In genomic region chr1:159015440-159015909, GRCh38 we compare ENCODE assay signal across 8 cellular contexts. TPM values are rescaled to one million over a fixed set of nuclear protein-coding genes. Genes with fewer than 3 reads are reported as not detected.
DNase-seq lines count a peak whose midpoint lies in the region; ATAC-seq and TF ChIP-seq lines count a peak whose summit lies in the region.

No MANE protein-coding gene starts in this region.

- H3K4me2 ChIP-seq in GM23248 (ENCODE audit: unreplicated experiment): peak overlapping the region; percentile 24
- H3K4me2 ChIP-seq in osteoblast (ENCODE audit: insufficient read depth, low read length): no peak overlapping the region

- DNase-seq in GM06990 (ENCODE audit: extremely low read depth, insufficient read length): peak; percentile 61
- peak; percentile 90 for DNase-seq in GM23248
- peak; percentile 74 for DNase-seq in MG63
- peak; percentile 27 to 37 for DNase-seq in activated CD8-positive, alpha-beta memory T cell treated with anti-CD3 and anti-CD28 coated beads for 1 hour (ENCODE audit: extremely low read depth in 1 of 2, low read depth in 1 of 2)
- DNase-seq in osteoblast (ENCODE audit: insufficient read length, low spot score, missing footprints): peak; percentile 82
- peak in 1 of 2 donors; percentile 81 for DNase-seq in aorta
- no peak for DNase-seq in NCI-H146 (lab: John Stamatoyannopoulos, UW)

- H3K36me3 ChIP-seq in GM06990 (ENCODE audit: control insufficient read depth, insufficient read depth, low read length): peaks cover 17% of the 10 kb centered on the region
- peaks cover 51% of the 10 kb centered on the region for H3K36me3 ChIP-seq in GM23248 (ENCODE audit: low read depth)
- peaks cover 63% of the 10 kb centered on the region for H3K36me3 ChIP-seq in MG63
- H3K36me3 ChIP-seq in osteoblast (ENCODE audit: insufficient read depth, low read length): peaks cover 61% of the 10 kb centered on the region
- H3K36me3 ChIP-seq in aorta (ENCODE audit: control insufficient read depth in 1 of 2, insufficient read depth in 2 of 2, low read length in 1 of 2): peaks cover 4% of the 10 kb centered on the region in 2 donors

- H3K27ac ChIP-seq in GM23248: peak overlapping the region; percentile 53
- H3K27ac ChIP-seq in osteoblast (ENCODE audit: low read depth, low read length): peak overlapping the region; percentile 73
- H3K27ac ChIP-seq in aorta (ENCODE audit: low read depth in 1 of 2, low read length in 2 of 2): no peak overlapping the region

- H3K4me3 ChIP-seq in GM06990 (replicated peaks; ENCODE audit: low read depth, low read length) (peak overlapping the region; percentile 32), GM23248 (no peak overlapping the region), MG63 (no peak overlapping the region), osteoblast (ENCODE audit: insufficient read depth, low read length) (no peak overlapping the region), aorta (ENCODE audit: low read length in 2 of 2) (no peak overlapping the region)

- H2AFZ ChIP-seq in GM23248 (no peak overlapping the region), osteoblast (ENCODE audit: low read length) (no peak overlapping the region)

- H3K4me1 ChIP-seq in GM23248 (ENCODE audit: insufficient read depth): peaks cover 24% of the 10 kb centered on the region
- H3K4me1 ChIP-seq in osteoblast (ENCODE audit: insufficient read depth, low read length): peaks cover 23% of the 10 kb centered on the region
- no peaks in the 10 kb centered on the region for H3K4me1 ChIP-seq in aorta (ENCODE audit: control insufficient read depth in 1 of 2, insufficient read depth in 2 of 2, low read length in 2 of 2)

- in situ Hi-C loops in GM23248 (cut with MboI): no loop called here

- intact Hi-C loops in aorta (cut with DNase I): loop anchor here in 1 of 2 donors (10.0 kb wide), 1 partner anchor 1051 kb away; no protein-coding TSS in a partner anchor

- H4K20me1 ChIP-seq in GM23248 (ENCODE audit: insufficient read depth): no peaks in the 10 kb centered on the region
- no peaks in the 10 kb centered on the region for H4K20me1 ChIP-seq in osteoblast (ENCODE audit: insufficient read depth, low read length)

- peaks cover 21% of the 10 kb centered on the region for H3F3A ChIP-seq in GM23248 (ENCODE audit: insufficient read depth)

- no peaks in the 10 kb centered on the region for H3K9me2 ChIP-seq in GM23248 (ENCODE audit: insufficient read depth)

- H3K27me3 ChIP-seq in GM06990 (replicated peaks; ENCODE audit: control insufficient read depth, insufficient read depth, low read length) (no peaks in the 10 kb centered on the region), GM23248 (replicated peaks; ENCODE audit: insufficient read depth) (no peaks in the 10 kb centered on the region), MG63 (no peaks in the 10 kb centered on the region), osteoblast (ENCODE audit: insufficient read depth, low read length) (no peaks in the 10 kb centered on the region), aorta (ENCODE audit: control insufficient read depth in 1 of 2, insufficient read depth in 2 of 2, low read length in 1 of 2) (no peaks in the 10 kb centered on the region)

- peak; percentile 99 for ATAC-seq in esophagus mucosa
- ATAC-seq in aorta (ENCODE audit: low FRiP score): peak; percentile 91

- peaks cover 96% of the 10 kb centered on the region for H3K79me2 ChIP-seq in GM23248 (ENCODE audit: insufficient read depth)
- H3K79me2 ChIP-seq in osteoblast (ENCODE audit: insufficient read depth, low read length): peaks cover 83% of the 10 kb centered on the region

- no peak for TF ChIP-seq CTCF in GM06990 (IDR thresholded peaks at IDR 0.05; ENCODE audit: insufficient read depth, low read length, poor library complexity, severe bottlenecking)
- TF ChIP-seq CTCF in osteoblast (IDR thresholded peaks at IDR 0.05; ENCODE audit: extremely low read depth, low read depth, low read length): no peak

- H3K9me3 ChIP-seq in GM23248 (ENCODE audit: low read depth) (no peaks in the 10 kb centered on the region), MG63 (no peaks in the 10 kb centered on the region), osteoblast (ENCODE audit: low read depth, low read length) (no peaks in the 10 kb centered on the region), aorta (ENCODE audit: control insufficient read depth, low read length) (no peaks in the 10 kb centered on the region)

- 69 to 71% methylated on average over 4 of the region's 4 CpGs for WGBS in GM23248 (ENCODE audit: low coverage in 1 of 2, low lambda C conversion rate in 2 of 2, missing lambda C conversion rate in 2 of 2), 2 experiments
- 83 to 85% methylated on average over 4 of the region's 4 CpGs for WGBS in aorta, 2 donors

- H3K9ac ChIP-seq in GM23248: peak overlapping the region; percentile 47

RNA-seq across cellular contexts. Expression of gene IFI16, which starts 5.8 kb away (rescaled TPM):
- 36.4 and 45.5 TPM in 2 replicates for total RNA-seq in GM23248 (2014; rRNA removed; shearing (Covaris generic))
- polyA plus RNA-seq in GM23248 (2016; fragmentation: Nextera tagmentation; extraction: Ambion mirVana): 88.1 and 88.9 TPM in 2 replicates
- 33.8 and 35.7 TPM in 2 replicates for total RNA-seq in MG63 (2014; rRNA removed; shearing (Covaris generic); ENCODE audit: low replicate concordance)
- 100 TPM for total RNA-seq in esophagus mucosa
- total RNA-seq in osteoblast: 129 and 171 TPM in 2 replicates
- total RNA-seq in aorta: 100 to 1,000 TPM; 112 to 174 TPM
- polyA plus RNA-seq in aorta: 100 to 1,000 TPM in 1 of 2 donors, 10 to 100 TPM in 1; 36.6 to 109 TPM

Comparison
In these comparisons a context has a peak if more than half of its experiments do, and no peak if none do; other contexts are left out.
1. H3K27ac ChIP-seq: peak in GM23248 (single experiment) and osteoblast (single experiment); none in aorta (0 of 2).